In the genomic region with DNA sequence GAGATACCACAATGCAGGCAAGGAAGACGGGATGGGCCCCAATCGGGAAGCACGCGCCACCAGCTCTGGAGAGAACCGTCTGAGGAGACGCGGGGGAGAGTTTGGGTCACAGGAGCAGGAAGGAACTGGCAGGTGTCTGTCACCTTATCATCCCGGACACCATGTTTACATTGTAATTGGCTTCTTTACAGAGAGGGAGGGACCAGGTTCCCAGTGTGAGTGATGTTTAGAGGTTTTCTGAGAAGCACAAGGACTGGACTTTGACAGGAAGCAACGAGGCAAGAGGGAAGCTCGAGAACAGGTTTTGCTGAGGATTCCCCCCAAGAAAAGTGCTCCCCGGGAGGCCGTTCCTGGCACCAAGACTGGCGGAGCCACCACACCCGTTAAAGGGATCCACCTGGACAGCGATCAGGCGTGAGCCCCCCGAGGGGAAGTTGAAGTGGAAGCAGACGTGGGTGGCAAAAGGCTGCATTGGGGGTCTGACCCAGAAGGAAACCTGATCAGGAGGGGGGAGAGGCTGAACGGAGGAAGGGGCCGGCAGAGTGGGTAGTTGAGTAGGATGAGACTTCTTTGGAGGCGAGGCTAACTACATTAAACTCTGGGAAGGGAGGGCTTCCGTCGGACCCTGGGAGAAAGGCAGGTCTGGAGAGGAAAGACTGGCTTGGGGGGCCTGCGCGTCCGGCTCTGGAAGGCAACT, we compare ENCODE assay signal across 1 cellular context.
A peak's percentile ranks its signal among the peaks of the same experiment; 100 is the strongest.
TF ChIP-seq lines count a peak whose summit lies in the region.

No MANE protein-coding gene starts in this region.

TF ChIP-seq in K562, 482 proteins besides CTCF, POLR2A, EP300 and RAD21 (continued from another document):
- no peak for TF ChIP-seq EWSR1 (IDR thresholded peaks at IDR 0.05; ENCODE audit: borderline replicate concordance, low read depth, partially characterized antibody)
- no peak for TF ChIP-seq FUS (optimal IDR thresholded peaks at IDR 0.05; ENCODE audit: low read depth, low read length)
- no peak for TF ChIP-seq NCOA6 (IDR thresholded peaks at IDR 0.05)
- TF ChIP-seq ZNF668 (CRISPR knock-in tag; IDR thresholded peaks at IDR 0.05), result no peak
- TF ChIP-seq KLF1 (tag; IDR thresholded peaks at IDR 0.05), result peak; percentile 61; the same call in 1 of the 2 replicates
- TF ChIP-seq, protein P1, sequence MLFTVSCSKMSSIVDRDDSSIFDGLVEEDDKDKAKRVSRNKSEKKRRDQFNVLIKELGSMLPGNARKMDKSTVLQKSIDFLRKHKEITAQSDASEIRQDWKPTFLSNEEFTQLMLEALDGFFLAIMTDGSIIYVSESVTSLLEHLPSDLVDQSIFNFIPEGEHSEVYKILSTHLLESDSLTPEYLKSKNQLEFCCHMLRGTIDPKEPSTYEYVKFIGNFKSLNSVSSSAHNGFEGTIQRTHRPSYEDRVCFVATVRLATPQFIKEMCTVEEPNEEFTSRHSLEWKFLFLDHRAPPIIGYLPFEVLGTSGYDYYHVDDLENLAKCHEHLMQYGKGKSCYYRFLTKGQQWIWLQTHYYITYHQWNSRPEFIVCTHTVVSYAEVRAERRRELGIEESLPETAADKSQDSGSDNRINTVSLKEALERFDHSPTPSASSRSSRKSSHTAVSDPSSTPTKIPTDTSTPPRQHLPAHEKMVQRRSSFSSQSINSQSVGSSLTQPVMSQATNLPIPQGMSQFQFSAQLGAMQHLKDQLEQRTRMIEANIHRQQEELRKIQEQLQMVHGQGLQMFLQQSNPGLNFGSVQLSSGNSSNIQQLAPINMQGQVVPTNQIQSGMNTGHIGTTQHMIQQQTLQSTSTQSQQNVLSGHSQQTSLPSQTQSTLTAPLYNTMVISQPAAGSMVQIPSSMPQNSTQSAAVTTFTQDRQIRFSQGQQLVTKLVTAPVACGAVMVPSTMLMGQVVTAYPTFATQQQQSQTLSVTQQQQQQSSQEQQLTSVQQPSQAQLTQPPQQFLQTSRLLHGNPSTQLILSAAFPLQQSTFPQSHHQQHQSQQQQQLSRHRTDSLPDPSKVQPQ (CRISPR knock-in tag; IDR thresholded peaks at IDR 0.05; ENCODE audit: borderline replicate concordance), result no peak
- TF ChIP-seq, protein P2, sequence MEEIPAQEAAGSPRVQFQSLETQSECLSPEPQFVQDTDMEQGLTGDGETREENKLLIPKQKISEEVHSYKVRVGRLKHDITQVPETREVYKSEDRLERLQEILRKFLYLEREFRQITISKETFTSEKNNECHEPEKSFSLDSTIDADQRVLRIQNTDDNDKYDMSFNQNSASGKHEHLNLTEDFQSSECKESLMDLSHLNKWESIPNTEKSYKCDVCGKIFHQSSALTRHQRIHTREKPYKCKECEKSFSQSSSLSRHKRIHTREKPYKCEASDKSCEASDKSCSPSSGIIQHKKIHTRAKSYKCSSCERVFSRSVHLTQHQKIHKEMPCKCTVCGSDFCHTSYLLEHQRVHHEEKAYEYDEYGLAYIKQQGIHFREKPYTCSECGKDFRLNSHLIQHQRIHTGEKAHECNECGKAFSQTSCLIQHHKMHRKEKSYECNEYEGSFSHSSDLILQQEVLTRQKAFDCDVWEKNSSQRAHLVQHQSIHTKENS (CRISPR knock-in tag; IDR thresholded peaks at IDR 0.05), result no peak
- peak; percentile 100 for TF ChIP-seq ZEB2 (IDR thresholded peaks at IDR 0.05)
- TF ChIP-seq ZBTB7A (IDR thresholded peaks at IDR 0.05; ENCODE audit: borderline replicate concordance, control insufficient read depth, low read depth, low read length), result no peak; the same call in 1 of the 2 replicates
- no peak for TF ChIP-seq PHF20 (IDR thresholded peaks at IDR 0.05; ENCODE audit: partially characterized antibody)
- TF ChIP-seq GATA2 (CRISPR knock-in tag; IDR thresholded peaks at IDR 0.05), result peak; percentile 90
- TF ChIP-seq, protein P3, sequence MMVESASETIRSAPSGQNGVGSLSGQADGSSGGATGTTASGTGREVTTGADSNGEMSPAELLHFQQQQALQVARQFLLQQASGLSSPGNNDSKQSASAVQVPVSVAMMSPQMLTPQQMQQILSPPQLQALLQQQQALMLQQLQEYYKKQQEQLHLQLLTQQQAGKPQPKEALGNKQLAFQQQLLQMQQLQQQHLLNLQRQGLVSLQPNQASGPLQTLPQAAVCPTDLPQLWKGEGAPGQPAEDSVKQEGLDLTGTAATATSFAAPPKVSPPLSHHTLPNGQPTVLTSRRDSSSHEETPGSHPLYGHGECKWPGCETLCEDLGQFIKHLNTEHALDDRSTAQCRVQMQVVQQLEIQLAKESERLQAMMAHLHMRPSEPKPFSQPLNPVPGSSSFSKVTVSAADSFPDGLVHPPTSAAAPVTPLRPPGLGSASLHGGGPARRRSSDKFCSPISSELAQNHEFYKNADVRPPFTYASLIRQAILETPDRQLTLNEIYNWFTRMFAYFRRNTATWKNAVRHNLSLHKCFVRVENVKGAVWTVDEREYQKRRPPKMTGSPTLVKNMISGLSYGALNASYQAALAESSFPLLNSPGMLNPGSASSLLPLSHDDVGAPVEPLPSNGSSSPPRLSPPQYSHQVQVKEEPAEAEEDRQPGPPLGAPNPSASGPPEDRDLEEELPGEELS (CRISPR knock-in tag; IDR thresholded peaks at IDR 0.05; ENCODE audit: borderline replicate concordance), result 0 out of 2 replicates have a peak, but pooled peaks have one; percentile 22
- TF ChIP-seq POLR2H (tag; IDR thresholded peaks at IDR 0.05; ENCODE audit: low read depth), result peak; percentile 86
- no peak for TF ChIP-seq ZNF76 (CRISPR knock-in tag; IDR thresholded peaks at IDR 0.05; ENCODE audit: borderline replicate concordance)
- TF ChIP-seq, protein P4, sequence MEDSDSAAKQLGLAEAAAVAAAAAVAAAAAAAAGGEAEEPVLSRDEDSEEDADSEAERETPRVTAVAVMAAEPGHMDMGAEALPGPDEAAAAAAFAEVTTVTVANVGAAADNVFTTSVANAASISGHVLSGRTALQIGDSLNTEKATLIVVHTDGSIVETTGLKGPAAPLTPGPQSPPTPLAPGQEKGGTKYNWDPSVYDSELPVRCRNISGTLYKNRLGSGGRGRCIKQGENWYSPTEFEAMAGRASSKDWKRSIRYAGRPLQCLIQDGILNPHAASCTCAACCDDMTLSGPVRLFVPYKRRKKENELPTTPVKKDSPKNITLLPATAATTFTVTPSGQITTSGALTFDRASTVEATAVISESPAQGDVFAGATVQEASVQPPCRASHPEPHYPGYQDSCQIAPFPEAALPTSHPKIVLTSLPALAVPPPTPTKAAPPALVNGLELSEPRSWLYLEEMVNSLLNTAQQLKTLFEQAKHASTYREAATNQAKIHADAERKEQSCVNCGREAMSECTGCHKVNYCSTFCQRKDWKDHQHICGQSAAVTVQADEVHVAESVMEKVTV (CRISPR knock-in tag; IDR thresholded peaks at IDR 0.05), result no peak
- peak; percentile 89 for TF ChIP-seq L3MBTL2 (IDR thresholded peaks at IDR 0.05)
- no peak for TF ChIP-seq NELFE (IDR thresholded peaks at IDR 0.05; ENCODE audit: insufficient read depth, insufficient read length)
- TF ChIP-seq, protein P5, sequence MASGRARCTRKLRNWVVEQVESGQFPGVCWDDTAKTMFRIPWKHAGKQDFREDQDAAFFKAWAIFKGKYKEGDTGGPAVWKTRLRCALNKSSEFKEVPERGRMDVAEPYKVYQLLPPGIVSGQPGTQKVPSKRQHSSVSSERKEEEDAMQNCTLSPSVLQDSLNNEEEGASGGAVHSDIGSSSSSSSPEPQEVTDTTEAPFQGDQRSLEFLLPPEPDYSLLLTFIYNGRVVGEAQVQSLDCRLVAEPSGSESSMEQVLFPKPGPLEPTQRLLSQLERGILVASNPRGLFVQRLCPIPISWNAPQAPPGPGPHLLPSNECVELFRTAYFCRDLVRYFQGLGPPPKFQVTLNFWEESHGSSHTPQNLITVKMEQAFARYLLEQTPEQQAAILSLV (tag; IDR thresholded peaks at IDR 0.05), result no peak
- no peak for TF ChIP-seq ZNF444 (CRISPR knock-in tag; IDR thresholded peaks at IDR 0.05)
- TF ChIP-seq NR2F6 (CRISPR knock-in tag; IDR thresholded peaks at IDR 0.05), result no peak
- TF ChIP-seq ZNF584 (CRISPR knock-in tag; IDR thresholded peaks at IDR 0.05; ENCODE audit: low read depth), result peak; percentile 36; the same call in 1 of the 2 replicates
- TF ChIP-seq SETDB1 (IDR thresholded peaks at IDR 0.05; ENCODE audit: low read length), result no peak
- TF ChIP-seq, protein P6, sequence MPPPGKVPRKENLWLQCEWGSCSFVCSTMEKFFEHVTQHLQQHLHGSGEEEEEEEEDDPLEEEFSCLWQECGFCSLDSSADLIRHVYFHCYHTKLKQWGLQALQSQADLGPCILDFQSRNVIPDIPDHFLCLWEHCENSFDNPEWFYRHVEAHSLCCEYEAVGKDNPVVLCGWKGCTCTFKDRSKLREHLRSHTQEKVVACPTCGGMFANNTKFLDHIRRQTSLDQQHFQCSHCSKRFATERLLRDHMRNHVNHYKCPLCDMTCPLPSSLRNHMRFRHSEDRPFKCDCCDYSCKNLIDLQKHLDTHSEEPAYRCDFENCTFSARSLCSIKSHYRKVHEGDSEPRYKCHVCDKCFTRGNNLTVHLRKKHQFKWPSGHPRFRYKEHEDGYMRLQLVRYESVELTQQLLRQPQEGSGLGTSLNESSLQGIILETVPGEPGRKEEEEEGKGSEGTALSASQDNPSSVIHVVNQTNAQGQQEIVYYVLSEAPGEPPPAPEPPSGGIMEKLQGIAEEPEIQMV (tag; conservative IDR thresholded peaks at IDR 0.05; ENCODE audit: low read depth), result no peak
- TF ChIP-seq JUND (IDR thresholded peaks at IDR 0.05; ENCODE audit: borderline replicate concordance, low read depth, low read length), result peak; percentile 86
- TF ChIP-seq JUND (tag; IDR thresholded peaks at IDR 0.05; ENCODE audit: borderline replicate concordance, low read depth, low read length), result peak; percentile 81; the same call in 2 of the 3 replicates
- TF ChIP-seq BDP1 (IDR thresholded peaks at IDR 0.05; ENCODE audit: insufficient read depth, insufficient read length), result no peak
- no peak for TF ChIP-seq RFX5 (IDR thresholded peaks at IDR 0.05; ENCODE audit: low read depth, low read length)
- TF ChIP-seq, protein P7, sequence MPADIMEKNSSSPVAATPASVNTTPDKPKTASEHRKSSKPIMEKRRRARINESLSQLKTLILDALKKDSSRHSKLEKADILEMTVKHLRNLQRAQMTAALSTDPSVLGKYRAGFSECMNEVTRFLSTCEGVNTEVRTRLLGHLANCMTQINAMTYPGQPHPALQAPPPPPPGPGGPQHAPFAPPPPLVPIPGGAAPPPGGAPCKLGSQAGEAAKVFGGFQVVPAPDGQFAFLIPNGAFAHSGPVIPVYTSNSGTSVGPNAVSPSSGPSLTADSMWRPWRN (IDR thresholded peaks at IDR 0.05; ENCODE audit: low read depth), result peak; percentile 92
- peak; percentile 87 for TF ChIP-seq CXXC5 (CRISPR knock-in tag; IDR thresholded peaks at IDR 0.05)
- peak; percentile 89 for TF ChIP-seq CBFA2T2 (conservative IDR thresholded peaks at IDR 0.05)
- TF ChIP-seq, protein P8, sequence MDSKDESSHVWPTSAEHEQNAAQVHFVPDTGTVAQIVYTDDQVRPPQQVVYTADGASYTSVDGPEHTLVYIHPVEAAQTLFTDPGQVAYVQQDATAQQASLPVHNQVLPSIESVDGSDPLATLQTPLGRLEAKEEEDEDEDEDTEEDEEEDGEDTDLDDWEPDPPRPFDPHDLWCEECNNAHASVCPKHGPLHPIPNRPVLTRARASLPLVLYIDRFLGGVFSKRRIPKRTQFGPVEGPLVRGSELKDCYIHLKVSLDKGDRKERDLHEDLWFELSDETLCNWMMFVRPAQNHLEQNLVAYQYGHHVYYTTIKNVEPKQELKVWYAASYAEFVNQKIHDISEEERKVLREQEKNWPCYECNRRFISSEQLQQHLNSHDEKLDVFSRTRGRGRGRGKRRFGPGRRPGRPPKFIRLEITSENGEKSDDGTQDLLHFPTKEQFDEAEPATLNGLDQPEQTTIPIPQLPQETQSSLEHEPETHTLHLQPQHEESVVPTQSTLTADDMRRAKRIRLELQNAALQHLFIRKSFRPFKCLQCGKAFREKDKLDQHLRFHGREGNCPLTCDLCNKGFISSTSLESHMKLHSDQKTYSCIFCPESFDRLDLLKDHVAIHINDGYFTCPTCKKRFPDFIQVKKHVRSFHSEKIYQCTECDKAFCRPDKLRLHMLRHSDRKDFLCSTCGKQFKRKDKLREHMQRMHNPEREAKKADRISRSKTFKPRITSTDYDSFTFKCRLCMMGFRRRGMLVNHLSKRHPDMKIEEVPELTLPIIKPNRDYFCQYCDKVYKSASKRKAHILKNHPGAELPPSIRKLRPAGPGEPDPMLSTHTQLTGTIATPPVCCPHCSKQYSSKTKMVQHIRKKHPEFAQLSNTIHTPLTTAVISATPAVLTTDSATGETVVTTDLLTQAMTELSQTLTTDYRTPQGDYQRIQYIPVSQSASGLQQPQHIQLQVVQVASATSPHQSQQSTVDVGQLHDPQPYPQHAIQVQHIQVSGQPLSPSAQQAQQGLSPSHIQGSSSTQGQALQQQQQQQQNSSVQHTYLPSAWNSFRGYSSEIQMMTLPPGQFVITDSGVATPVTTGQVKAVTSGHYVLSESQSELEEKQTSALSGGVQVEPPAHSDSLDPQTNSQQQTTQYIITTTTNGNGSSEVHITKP (IDR thresholded peaks at IDR 0.05; ENCODE audit: partially characterized antibody), result peak; percentile 0
- no peak for TF ChIP-seq NFYB (IDR thresholded peaks at IDR 0.05; ENCODE audit: extremely low read depth, insufficient read length)
- TF ChIP-seq, protein P9, sequence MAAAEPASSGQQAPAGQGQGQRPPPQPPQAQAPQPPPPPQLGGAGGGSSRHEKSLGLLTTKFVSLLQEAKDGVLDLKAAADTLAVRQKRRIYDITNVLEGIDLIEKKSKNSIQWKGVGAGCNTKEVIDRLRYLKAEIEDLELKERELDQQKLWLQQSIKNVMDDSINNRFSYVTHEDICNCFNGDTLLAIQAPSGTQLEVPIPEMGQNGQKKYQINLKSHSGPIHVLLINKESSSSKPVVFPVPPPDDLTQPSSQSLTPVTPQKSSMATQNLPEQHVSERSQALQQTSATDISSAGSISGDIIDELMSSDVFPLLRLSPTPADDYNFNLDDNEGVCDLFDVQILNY (CRISPR knock-in tag; IDR thresholded peaks at IDR 0.05), result no peak
- no peak for TF ChIP-seq ZNF785 (CRISPR knock-in tag; IDR thresholded peaks at IDR 0.05)
